In genomic region chr5:169029661-169030274, GRCh38 we compare ENCODE assay signal across 14 cellular contexts.
DNase-seq lines count a peak whose midpoint lies in the region; ATAC-seq and TF ChIP-seq lines count a peak whose summit lies in the region.
"Had no signal": no experiment of that assay in that cellular context is flagged by ENCODE, and none has a peak within 500 bp of the region (broad histone marks: within the 10 kb centered on the region; RNA-seq: fewer than 3 reads in every experiment).

No MANE protein-coding gene starts in this region.

- in situ Hi-C loops in astrocyte of the spinal cord (cut with HindIII; ENCODE audit: low sequenced_read_pairs) = no loop called here

- H3K9me3 Mint-ChIP-seq in activated CD8-positive, alpha-beta memory T cell treated with anti-CD3 and anti-CD28 coated beads, Interleukin-2, amount 10 ng/mL, durations not matched to agents 7 days and 5 days (ENCODE audit: low read depth) = peaks cover 4% of the 10 kb centered on the region

- H3K4me3 Mint-ChIP-seq in activated CD8-positive, alpha-beta memory T cell treated with anti-CD3 and anti-CD28 coated beads, Interleukin-2, amount 10 ng/mL, durations not matched to agents 7 days and 5 days = no peak overlapping the region

- 64 to 73% methylated on average over 1 of the region's 1 CpG for WGBS in mesodermal cell (ENCODE audit: insufficient coverage in 2 of 2), 2 experiments

- H3K9me3 ChIP-seq in MG63 = peaks cover 6% of the 10 kb centered on the region
- peaks cover 6% of the 10 kb centered on the region for H3K9me3 ChIP-seq in mesodermal cell (ENCODE audit: control insufficient read depth, low read length)

- H3K27me3 Mint-ChIP-seq in activated CD8-positive, alpha-beta memory T cell treated with anti-CD3 and anti-CD28 coated beads, Interleukin-2, amount 10 ng/mL, durations not matched to agents 7 days and 5 days = peaks cover 16% of the 10 kb centered on the region

- no peaks in the 10 kb centered on the region for H3K4me1 Mint-ChIP-seq in activated CD8-positive, alpha-beta memory T cell treated with anti-CD3 and anti-CD28 coated beads, Interleukin-2, amount 10 ng/mL, durations not matched to agents 7 days and 5 days

- H3K27ac ChIP-seq in mesodermal cell (ENCODE audit: low read depth, low read length, severe bottlenecking) = peak overlapping the region; percentile 23

- no peak overlapping the region for H3K27ac Mint-ChIP-seq in activated CD8-positive, alpha-beta memory T cell treated with anti-CD3 and anti-CD28 coated beads, Interleukin-2, amount 10 ng/mL, durations not matched to agents 7 days and 5 days
- H3K27ac Mint-ChIP-seq: progenitor cell of endocrine pancreas had no signal

- H3K36me3 Mint-ChIP-seq in activated CD8-positive, alpha-beta memory T cell treated with anti-CD3 and anti-CD28 coated beads, Interleukin-2, amount 10 ng/mL, durations not matched to agents 7 days and 5 days = no peaks in the 10 kb centered on the region

- TF ChIP-seq CTCF in astrocyte of the spinal cord (IDR thresholded peaks at IDR 0.05; ENCODE audit: low read depth, low read length) = no peak

- no peaks in the 10 kb centered on the region for H3K27me3 ChIP-seq in MG63

- H3K4me3 ChIP-seq in MG63 (no peak overlapping the region), astrocyte of the spinal cord (ENCODE audit: low read depth, low read length) (no peak overlapping the region), mesodermal cell (ENCODE audit: extremely low read depth, insufficient read depth, low read length, poor library complexity, severe bottlenecking) (no peak overlapping the region)

- ATAC-seq in GM18907 (IDR thresholded peaks at IDR 0.05; ENCODE audit: unreplicated experiment) (no peak), HG03139 (IDR thresholded peaks at IDR 0.05; ENCODE audit: unreplicated experiment) (no peak)
- ATAC-seq in activated CD8-positive, alpha-beta memory T cell treated with anti-CD3 and anti-CD28 coated beads, Interleukin-2, amount 10 ng/mL, durations not matched to agents 7 days and 5 days = no peak

- H3K4me1 ChIP-seq in mesodermal cell (ENCODE audit: control insufficient read depth, insufficient read depth, low read length, poor library complexity, severe bottlenecking) = peaks cover 21% of the 10 kb centered on the region

- H3K36me3 ChIP-seq in MG63 = no peaks in the 10 kb centered on the region
- H3K36me3 ChIP-seq in mesodermal cell (ENCODE audit: control insufficient read depth, insufficient read depth, low read length) = no peaks in the 10 kb centered on the region

- DNase-seq in AG08395 (ENCODE audit: low spot score) (peak; percentile 53), MG63 (peak; percentile 44), astrocyte of the spinal cord (ENCODE audit: low read depth, low spot score) (peak; percentile 19), HK-2 (ENCODE audit: unreplicated experiment) (no peak)
- DNase-seq in activated CD8-positive, alpha-beta memory T cell treated with anti-CD3 and anti-CD28 coated beads, Interleukin-2, amount 10 ng/mL, durations not matched to agents 7 days and 5 days = no peak
- DNase-seq: activated CD8-positive, alpha-beta memory T cell treated with anti-CD3 and anti-CD28 coated beads for 24 hours; activated naive CD4-positive, alpha-beta T cell treated with anti-CD3 and anti-CD28 coated beads, Interleukin-2, amount 50 U/mL, for 16 hours; DMS 273 treated with DMSO at 0.1 percent for 48 hours; NK-92 treated with Interleukin-12 subunit alpha and Interleukin-12 subunit beta, amount 100 ng/mL, for 24 hours; SIG-M5 had no signal

- CTCF ChIA-PET in activated CD8-positive, alpha-beta memory T cell treated with anti-CD3 and anti-CD28 coated beads, Interleukin-2, amount 10 ng/mL, durations not matched to agents 7 days and 5 days (lab: Charles Lee) = no interaction called here

Comparison
In these comparisons a context has a peak if more than half of its experiments do, and no peak if none do; other contexts are left out.
1. DNase-seq: peak in AG08395 (single experiment), MG63 (single experiment) and astrocyte of the spinal cord (single experiment); none in HK-2 (single experiment) and activated CD8-positive, alpha-beta memory T cell treated with anti-CD3 and anti-CD28 coated beads, Interleukin-2, amount 10 ng/mL, durations not matched to agents 7 days and 5 days (single experiment).